8 cellular contexts compared by ENCODE assay signal in the genomic region with DNA sequence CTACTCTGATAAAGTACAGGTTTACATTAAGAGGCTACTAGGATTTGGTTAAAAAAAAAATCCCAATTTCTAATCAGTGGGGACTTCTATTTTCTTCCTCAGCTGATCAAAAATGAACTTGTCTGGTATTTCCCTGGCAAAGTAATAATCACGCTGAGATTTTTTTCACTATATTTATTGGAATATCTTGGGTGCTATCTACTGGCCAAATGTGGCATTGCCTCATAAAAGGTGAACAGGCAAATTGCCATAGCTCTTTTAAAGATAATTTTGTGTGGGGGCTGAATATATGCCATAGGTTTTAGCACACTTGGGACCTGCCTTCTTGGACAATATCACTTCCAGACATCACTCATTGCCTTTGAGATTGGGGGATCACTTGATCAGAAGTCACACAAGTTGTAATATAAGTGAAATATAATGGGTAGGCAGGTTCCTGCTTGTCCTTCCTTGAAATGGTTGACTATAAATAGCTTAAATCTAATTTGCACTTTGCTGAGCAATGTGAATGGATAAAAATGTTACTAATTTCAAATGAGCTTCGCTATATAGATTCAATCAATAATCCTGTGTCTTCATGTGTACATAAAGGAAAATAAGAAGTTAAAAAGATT. TPM values are rescaled to one million over a fixed set of nuclear protein-coding genes. Genes with fewer than 3 reads are reported as not detected.
DNase-seq lines count a peak whose midpoint lies in the region; ATAC-seq and TF ChIP-seq lines count a peak whose summit lies in the region.

No MANE protein-coding gene starts in this region.

- H3K9me3 ChIP-seq in cardiac muscle cell (ENCODE audit: low read depth), result no peaks in the 10 kb centered on the region

- peak; percentile 78 for TF ChIP-seq CTCF in cardiac muscle cell (IDR thresholded peaks at IDR 0.05; ENCODE audit: low read depth, low read length)

- peaks cover 13% of the 10 kb centered on the region for H3K27me3 ChIP-seq in cardiac muscle cell

- no peak overlapping the region for H3K27ac ChIP-seq in cardiac muscle cell

- no peaks in the 10 kb centered on the region for H3K36me3 ChIP-seq in cardiac muscle cell

- H3K4me1 ChIP-seq in cardiac muscle cell (ENCODE audit: low read depth), result no peaks in the 10 kb centered on the region

- H3K4me1 Mint-ChIP-seq in stimulated activated memory B cell treated with anti-CD40 and anti-IgM and Interleukin-4, amounts not matched to agents 10 μg/mL and 1 μg/mL and 100 μg/mL, for 72 hours, result no peaks in the 10 kb centered on the region
- H3K4me1 Mint-ChIP-seq in activated naive CD4-positive, alpha-beta T cell treated with anti-CD3 and anti-CD28 coated beads, Interleukin-2, amount 10 ng/mL, durations not matched to agents 7 days and 5 days, result no peaks in the 10 kb centered on the region

- no peaks in the 10 kb centered on the region for H3K36me3 Mint-ChIP-seq in stimulated activated memory B cell treated with anti-CD40 and anti-IgM and Interleukin-4, amounts not matched to agents 10 μg/mL and 1 μg/mL and 100 μg/mL, for 72 hours
- H3K36me3 Mint-ChIP-seq in activated naive CD4-positive, alpha-beta T cell treated with anti-CD3 and anti-CD28 coated beads, Interleukin-2, amount 10 ng/mL, durations not matched to agents 7 days and 5 days, result no peaks in the 10 kb centered on the region

- DNase-seq in cardiac muscle cell (ENCODE audit: low read depth in 1 of 2, low spot score in 1 of 2), result peak; percentile 54 to 57
- no peak for DNase-seq in left ventricle myocardium superior
- DNase-seq in HT1080 (ENCODE audit: low read depth), result peak; percentile 30
- DNase-seq in foreskin melanocyte, result peak; percentile 29
- DNase-seq in activated naive CD4-positive, alpha-beta T cell treated with anti-CD3 and anti-CD28 coated beads, Interleukin-2, amount 10 ng/mL, durations not matched to agents 7 days and 5 days, result no peak

- CTCF ChIA-PET in activated naive CD4-positive, alpha-beta T cell treated with anti-CD3 and anti-CD28 coated beads, Interleukin-2, amount 10 ng/mL, durations not matched to agents 7 days and 5 days (lab: Charles Lee), result interaction anchor here (0.9 to 2.5 kb wide), 3 partner anchors 40 to 921 kb away, joined by 4 to 9 read pairs (median 4); no protein-coding TSS in a partner anchor

- H3K4me3 ChIP-seq in cardiac muscle cell, result no peak overlapping the region

- H3K27ac Mint-ChIP-seq in stimulated activated memory B cell treated with anti-CD40 and anti-IgM and Interleukin-4, amounts not matched to agents 10 μg/mL and 1 μg/mL and 100 μg/mL, for 72 hours, result no peak overlapping the region
- H3K27ac Mint-ChIP-seq in activated naive CD4-positive, alpha-beta T cell treated with anti-CD3 and anti-CD28 coated beads, Interleukin-2, amount 10 ng/mL, durations not matched to agents 7 days and 5 days, result no peak overlapping the region

- intact Hi-C loops in left ventricle myocardium superior (cut with micrococcal nuclease), result no loop called here

- H3K27me3 Mint-ChIP-seq in stimulated activated memory B cell treated with anti-CD40 and anti-IgM and Interleukin-4, amounts not matched to agents 10 μg/mL and 1 μg/mL and 100 μg/mL, for 72 hours, result peaks cover 30% of the 10 kb centered on the region
- H3K27me3 Mint-ChIP-seq in activated naive CD4-positive, alpha-beta T cell treated with anti-CD3 and anti-CD28 coated beads, Interleukin-2, amount 10 ng/mL, durations not matched to agents 7 days and 5 days, result peaks cover 7% of the 10 kb centered on the region

- ATAC-seq in left ventricle myocardium superior (no peak), SK-N-SH treated with all-trans-retinoic acid at 6 μM for 48 hours (peak; percentile 72), GM19467 (IDR thresholded peaks at IDR 0.05; ENCODE audit: unreplicated experiment) (no peak)
- ATAC-seq in stimulated activated memory B cell treated with anti-CD40 and anti-IgM and Interleukin-4, amounts not matched to agents 10 μg/mL and 1 μg/mL and 100 μg/mL, for 72 hours, result peak; percentile 17

- no peak overlapping the region for H3K4me3 Mint-ChIP-seq in stimulated activated memory B cell treated with anti-CD40 and anti-IgM and Interleukin-4, amounts not matched to agents 10 μg/mL and 1 μg/mL and 100 μg/mL, for 72 hours
- H3K4me3 Mint-ChIP-seq in activated naive CD4-positive, alpha-beta T cell treated with anti-CD3 and anti-CD28 coated beads, Interleukin-2, amount 10 ng/mL, durations not matched to agents 7 days and 5 days, result no peak overlapping the region

- H3K9me3 Mint-ChIP-seq in stimulated activated memory B cell treated with anti-CD40 and anti-IgM and Interleukin-4, amounts not matched to agents 10 μg/mL and 1 μg/mL and 100 μg/mL, for 72 hours, result no peaks in the 10 kb centered on the region
- H3K9me3 Mint-ChIP-seq in activated naive CD4-positive, alpha-beta T cell treated with anti-CD3 and anti-CD28 coated beads, Interleukin-2, amount 10 ng/mL, durations not matched to agents 7 days and 5 days, result no peaks in the 10 kb centered on the region

TF ChIP-seq in SK-N-SH treated with all-trans-retinoic acid at 6 μM for 48 hours, 23 proteins besides CTCF, POLR2A, EP300 and RAD21:
- no peak for TF ChIP-seq TOX (CRISPR knock-in tag; IDR thresholded peaks at IDR 0.05; ENCODE audit: borderline replicate concordance)
- no peak for TF ChIP-seq BACH2 (CRISPR knock-in tag; IDR thresholded peaks at IDR 0.05; ENCODE audit: borderline replicate concordance)
- TF ChIP-seq RARB (CRISPR knock-in tag; IDR thresholded peaks at IDR 0.05), result no peak
- no peak for TF ChIP-seq ZC3H10 (CRISPR knock-in tag; IDR thresholded peaks at IDR 0.05)
- no peak for TF ChIP-seq ARNTL (CRISPR knock-in tag; IDR thresholded peaks at IDR 0.05; ENCODE audit: borderline replicate concordance, low read depth)
- no peak for TF ChIP-seq GLIS3 (CRISPR knock-in tag; IDR thresholded peaks at IDR 0.05)

RNA-seq across cellular contexts. Expression of gene NXPH2, which starts 7.0 kb away (rescaled TPM):
- 8.4 and 10.5 TPM in 2 replicates for total RNA-seq in cardiac muscle cell
- polyA plus RNA-seq in cardiac muscle cell, result 4.7 and 5.4 TPM in 2 replicates
- not detected for total RNA-seq in left ventricle myocardium superior
- 0.14 TPM in 1 of 2 replicates, not detected in the other for total RNA-seq in HT1080 (2014; rRNA removed; shearing (Covaris generic))
- polyA plus RNA-seq in HT1080 (2015; cell fraction: cytosol; rRNA removed), result not detected in 2 replicates
- polyA plus RNA-seq in HT1080 (2015; cell fraction: nucleus; rRNA removed), result not detected in 2 replicates

Comparison
In these comparisons a context has a peak if more than half of its experiments do, and no peak if none do; other contexts are left out.
1. DNase-seq: peak in cardiac muscle cell (2 of 2), HT1080 (single experiment) and foreskin melanocyte (single experiment); none in left ventricle myocardium superior (single experiment) and activated naive CD4-positive, alpha-beta T cell treated with anti-CD3 and anti-CD28 coated beads, Interleukin-2, amount 10 ng/mL, durations not matched to agents 7 days and 5 days (single experiment).
2. ATAC-seq: peak in SK-N-SH treated with all-trans-retinoic acid at 6 μM for 48 hours (single experiment) and stimulated activated memory B cell treated with anti-CD40 and anti-IgM and Interleukin-4, amounts not matched to agents 10 μg/mL and 1 μg/mL and 100 μg/mL, for 72 hours (single experiment); none in left ventricle myocardium superior (single experiment) and GM19467 (single experiment).